ENCODE assay signal across 18 cellular contexts in the genomic region with DNA sequence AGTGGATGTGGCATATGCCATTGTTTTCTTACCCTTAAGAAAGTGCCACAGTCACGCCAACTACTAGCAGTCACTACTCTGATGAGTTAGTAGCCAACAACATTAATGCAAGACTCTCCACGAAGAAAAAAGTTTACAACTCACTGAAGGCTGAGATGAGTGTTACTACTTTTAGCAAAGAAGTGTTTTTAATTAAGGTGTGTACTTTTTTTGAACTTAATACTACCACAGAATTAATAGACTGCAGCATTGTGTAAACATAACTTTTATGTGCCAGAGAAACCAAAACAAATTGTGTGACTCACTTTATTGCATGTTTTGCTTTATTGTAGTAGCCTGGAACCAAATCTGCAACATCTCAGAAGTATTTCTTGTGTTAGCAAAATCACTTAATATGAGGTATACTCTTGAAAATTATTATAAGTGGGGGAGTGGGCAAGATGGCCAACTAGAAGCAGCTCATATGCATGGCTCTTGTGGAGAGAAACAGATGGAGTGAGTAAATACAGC. TPM values are rescaled to one million over a fixed set of nuclear protein-coding genes. Genes with fewer than 3 reads are reported as not detected.
A peak's percentile ranks its signal among the peaks of the same experiment; 100 is the strongest.
DNase-seq lines count a peak whose midpoint lies in the region; TF ChIP-seq lines count a peak whose summit lies in the region.
"Had no signal": no experiment of that assay in that cellular context is flagged by ENCODE, and none has a peak within 500 bp of the region (broad histone marks: within the 10 kb centered on the region; RNA-seq: fewer than 3 reads in every experiment).

No MANE protein-coding gene starts in this region.

- H3K4me3 Mint-ChIP-seq in neural progenitor cell, result no peak overlapping the region
- H3K4me3 Mint-ChIP-seq: CD8-positive, alpha-beta T cell; HFFc6 had no signal

- H3K4me1 ChIP-seq in fibroblast of lung (ENCODE audit: control insufficient read depth, extremely low read depth, insufficient read depth, low read length) (no peaks in the 10 kb centered on the region), skeletal muscle satellite cell (ENCODE audit: control insufficient read depth, insufficient read depth, low read length) (no peaks in the 10 kb centered on the region), neural progenitor cell (no peaks in the 10 kb centered on the region)

- H3K9me3 Mint-ChIP-seq in neural progenitor cell, result no peaks in the 10 kb centered on the region
- H3K9me3 Mint-ChIP-seq: CD8-positive, alpha-beta T cell had no signal

- no peak for TF ChIP-seq CTCF in VCaP (conservative IDR thresholded peaks at IDR 0.05)
- no peak for TF ChIP-seq CTCF in fibroblast of lung (conservative IDR thresholded peaks at IDR 0.05 in 1 of 2, IDR thresholded peaks at IDR 0.05 in 1 of 2; ENCODE audit: low read depth in 1 of 2, low read length in 2 of 2)
- TF ChIP-seq CTCF in neural progenitor cell (IDR thresholded peaks at IDR 0.05), result no peak

- no peaks in the 10 kb centered on the region for H4K20me1 ChIP-seq in fibroblast of lung (ENCODE audit: control insufficient read depth, extremely low read depth, insufficient read depth, low read length)
- H4K20me1 ChIP-seq in neural progenitor cell (ENCODE audit: low read depth), result no peaks in the 10 kb centered on the region

- H3K27me3 ChIP-seq in fibroblast of lung (ENCODE audit: control insufficient read depth, insufficient read depth, low read length) (no peaks in the 10 kb centered on the region), skeletal muscle satellite cell (ENCODE audit: control insufficient read depth, insufficient read depth, low read length) (no peaks in the 10 kb centered on the region), H7 (ENCODE audit: control insufficient read depth, insufficient read depth, low read length) (no peaks in the 10 kb centered on the region), neural progenitor cell (no peaks in the 10 kb centered on the region)

- H3K36me3 ChIP-seq in fibroblast of lung (ENCODE audit: control insufficient read depth, insufficient read depth, low read length), result no peaks in the 10 kb centered on the region
- no peaks in the 10 kb centered on the region for H3K36me3 ChIP-seq in skeletal muscle satellite cell (ENCODE audit: insufficient read depth, low read length)
- H3K36me3 ChIP-seq in H7 (replicated peaks; ENCODE audit: control insufficient read depth, insufficient read depth, low read length), result no peaks in the 10 kb centered on the region
- H3K36me3 ChIP-seq in neural progenitor cell, result no peaks in the 10 kb centered on the region

- H3K4me2 ChIP-seq in fibroblast of lung (ENCODE audit: extremely low read depth, insufficient read depth, low read length), result no peak overlapping the region
- peak overlapping the region; percentile 52 for H3K4me2 ChIP-seq in skeletal muscle satellite cell (ENCODE audit: low read length)
- H3K4me2 ChIP-seq in neural progenitor cell, result no peak overlapping the region

- no peaks in the 10 kb centered on the region for H3K4me1 Mint-ChIP-seq in neural progenitor cell

- H3K27me3 Mint-ChIP-seq in neural progenitor cell (ENCODE audit: insufficient read depth, low read depth), result peaks cover 2% of the 10 kb centered on the region

- H3K79me2 ChIP-seq in fibroblast of lung (ENCODE audit: control insufficient read depth, insufficient read depth, low read length) (no peaks in the 10 kb centered on the region), neural progenitor cell (ENCODE audit: low read depth) (no peaks in the 10 kb centered on the region)

- no peak overlapping the region for H3K27ac Mint-ChIP-seq in neural progenitor cell
- H3K27ac Mint-ChIP-seq: CD8-positive, alpha-beta T cell; HFFc6 had no signal

- H3K27ac ChIP-seq in VCaP, result peak overlapping the region; percentile 13
- no peak overlapping the region for H3K27ac ChIP-seq in fibroblast of lung (ENCODE audit: insufficient read depth, low read length)
- H3K27ac ChIP-seq in neural progenitor cell, result no peak overlapping the region

- H3K9me3 ChIP-seq in fibroblast of lung (ENCODE audit: control insufficient read depth, insufficient read depth, low read depth, low read length) (no peaks in the 10 kb centered on the region), skeletal muscle satellite cell (replicated peaks; ENCODE audit: low read length) (no peaks in the 10 kb centered on the region), neural progenitor cell (ENCODE audit: low read depth) (no peaks in the 10 kb centered on the region)

- H3K9ac ChIP-seq in fibroblast of lung (ENCODE audit: insufficient read depth, low read length) (no peak overlapping the region), skeletal muscle satellite cell (ENCODE audit: low read depth, low read length) (no peak overlapping the region), neural progenitor cell (no peak overlapping the region)

- H3K4me3 ChIP-seq in fibroblast of lung (replicated peaks in 1 of 4; ENCODE audit: control extremely low read depth in 1 of 4, insufficient read depth in 1 of 4, low read depth in 3 of 4, low read length in 4 of 4), result no peak overlapping the region
- no peak overlapping the region for H3K4me3 ChIP-seq in skeletal muscle satellite cell (ENCODE audit: low read length)
- H3K4me3 ChIP-seq in H7 (ENCODE audit: insufficient read depth, low read depth, low read length), result no peak overlapping the region
- H3K4me3 ChIP-seq in neural progenitor cell, result no peak overlapping the region

- H2AFZ ChIP-seq in fibroblast of lung (ENCODE audit: low read length) (no peak overlapping the region), neural progenitor cell (replicated peaks) (no peak overlapping the region)

- no peaks in the 10 kb centered on the region for H3K36me3 Mint-ChIP-seq in neural progenitor cell
- H3K36me3 Mint-ChIP-seq: CD8-positive, alpha-beta T cell had no signal

- peak; percentile 8 for DNase-seq in ELR (ENCODE audit: low read depth)
- peak; percentile 10 to 47 for DNase-seq in fibroblast of lung (ENCODE audit: low read depth in 2 of 2)
- no peak for DNase-seq in UCSD-AML1 (lab: John Stamatoyannopoulos, UW; ENCODE audit: unreplicated experiment)
- no peak for DNase-seq in H7
- no peak for DNase-seq in neural progenitor cell (ENCODE audit: low spot score)
- DNase-seq: CD8-positive, alpha-beta T cell; GOT3; HFFc6; NCI-H1436; NCI-H2029; NCI-H748 treated with DMSO at 0.1 percent for 48 hours; RPMI8226; SIG-M5 had no signal

- H3F3A ChIP-seq in neural progenitor cell (ENCODE audit: low read depth), result no peaks in the 10 kb centered on the region

RNA-seq across cellular contexts. Expression of gene UGT2B4, which starts 2.2 kb away (rescaled TPM):
- 0.51 TPM in 1 of 2 replicates, not detected in the other for total RNA-seq in fibroblast of lung
- 0.29 TPM in 1 of 2 replicates, not detected in the other for polyA plus RNA-seq in fibroblast of lung
- 0.13 TPM in 1 of 2 replicates, not detected in the other for polyA plus RNA-seq in fibroblast of lung (2012)
- not detected in 2 replicates for polyA minus RNA-seq in fibroblast of lung (ENCODE audit: low replicate concordance)
- total RNA-seq in skeletal muscle satellite cell (2012; rRNA removed), result not detected in 2 replicates
- total RNA-seq in H7 (2014; rRNA removed; shearing (Covaris generic)), result not detected in 2 replicates
- 0.28 and 0.31 TPM in 2 replicates for total RNA-seq in neural progenitor cell (ENCODE audit: low replicate concordance)
- total RNA-seq: CD8-positive, alpha-beta T cell; Daoy; HFFc6; NCI-H460 had no signal
- polyA plus RNA-seq: BJ had no signal

Comparison
In these comparisons a context has a peak if more than half of its experiments do, and no peak if none do; other contexts are left out.
1. DNase-seq: peak in ELR (single experiment) and fibroblast of lung (2 of 2); none in UCSD-AML1 (single experiment), H7 (single experiment) and neural progenitor cell (single experiment).